Comparison of ENCODE assay signal across 1 cellular context in genomic region chr4:112282860-112283667, GRCh38.
TF ChIP-seq lines count a peak whose summit lies in the region.

No MANE protein-coding gene starts in this region.

TF ChIP-seq in IMR-90, 13 proteins besides CTCF, POLR2A, EP300 and RAD21:
- TF ChIP-seq ELK1 (IDR thresholded peaks at IDR 0.05; ENCODE audit: borderline replicate concordance, low read depth, low read length) (no peak), CEBPB (IDR thresholded peaks at IDR 0.05; ENCODE audit: low read depth, low read length) (no peak), RFX5 (IDR thresholded peaks at IDR 0.05; ENCODE audit: low read depth, low read length) (no peak)
